8 cellular contexts compared by ENCODE assay signal in genomic region chr17:2755941-2756724, GRCh38. TPM values are rescaled to one million over a fixed set of nuclear protein-coding genes. Genes with fewer than 3 reads are reported as not detected.
DNase-seq lines count a peak whose midpoint lies in the region; ATAC-seq and TF ChIP-seq lines count a peak whose summit lies in the region.

No MANE protein-coding gene starts in this region.

- H3K27ac Mint-ChIP-seq in progenitor cell of endocrine pancreas: no peak overlapping the region

- ATAC-seq in heart left ventricle: peak in 2 of 4 donors; percentile 46 to 48
- no peak for ATAC-seq in HG03135 (IDR thresholded peaks at IDR 0.05; ENCODE audit: unreplicated experiment)

- CTCF ChIA-PET in HEK293 (lab: Yijun Ruan, JAX): interaction anchor here (1.0 to 1.1 kb wide), 2 partner anchors 21 to 257 kb away, joined by 3 to 4 read pairs; no protein-coding TSS in a partner anchor

- H3K27ac ChIP-seq in HEK293 (ENCODE audit: extremely low read depth, low read depth, low read length) (no peak overlapping the region), Peyer's patch (peak overlapping the region in 3 of 4 donors; percentile 49 to 56 (median 49)), heart left ventricle (no peak overlapping the region)

- WGBS in heart left ventricle, 4 donors: 1 to 3% (median 2%) methylated on average over 8 to 42 of the region's 42 CpGs

- peak overlapping the region; percentile 5; the same call in 1 of the 2 replicates for H3K4me3 ChIP-seq in HEK293 (ENCODE audit: low read depth, low read length)
- peak overlapping the region in 3 of 4 donors; percentile 27 to 54 (median 54) for H3K4me3 ChIP-seq in Peyer's patch
- peak overlapping the region; percentile 5 to 54 (median 35) for H3K4me3 ChIP-seq in heart left ventricle

- peaks cover 3% of the 10 kb centered on the region for H3K4me1 ChIP-seq in HEK293 (ENCODE audit: control insufficient read depth, insufficient read depth, low read length)
- peaks cover 0 to 8% (median 4%) of the 10 kb centered on the region in 4 donors for H3K4me1 ChIP-seq in Peyer's patch
- H3K4me1 ChIP-seq in heart left ventricle: peaks cover 0 to 10% (median 0%) of the 10 kb centered on the region in 12 donors

- peaks cover 54% of the 10 kb centered on the region for H3K27me3 Mint-ChIP-seq in progenitor cell of endocrine pancreas

- no peak for TF ChIP-seq POLR2A in Peyer's patch (IDR thresholded peaks at IDR 0.05)
- TF ChIP-seq POLR2A in heart left ventricle (IDR thresholded peaks at IDR 0.05): no peak

- no peaks in the 10 kb centered on the region for H3K4me1 Mint-ChIP-seq in progenitor cell of endocrine pancreas (ENCODE audit: low read depth)

- peaks cover 0 to 9% of the 10 kb centered on the region in 2 donors for H3K27me3 ChIP-seq in Peyer's patch
- H3K27me3 ChIP-seq in heart left ventricle: peaks cover 8 to 53% (median 17%) of the 10 kb centered on the region in 9 donors

- POLR2A ChIA-PET in HEK293 (lab: Yijun Ruan, JAX): interaction anchor here (1.2 kb wide), 1 partner anchor 18 kb away, joined by 6 read pairs; no protein-coding TSS in a partner anchor

- intact Hi-C loops in heart left ventricle (cut with DNase I): no loop called here

- H3K9me3 Mint-ChIP-seq in progenitor cell of endocrine pancreas (ENCODE audit: low read depth): no peaks in the 10 kb centered on the region

- H3K9me3 ChIP-seq in HEK293 (ENCODE audit: control insufficient read depth, insufficient read depth, low read depth, low read length): no peaks in the 10 kb centered on the region
- H3K9me3 ChIP-seq in Peyer's patch: no peaks in the 10 kb centered on the region
- no peaks in the 10 kb centered on the region for H3K9me3 ChIP-seq in heart left ventricle

- peak; percentile 66; the same call in 1 of the 2 replicates for TF ChIP-seq CTCF in HEK293 (tag by site-specific recombination; IDR thresholded peaks at IDR 0.05)
- no peak for TF ChIP-seq CTCF in Peyer's patch (IDR thresholded peaks at IDR 0.05)
- TF ChIP-seq CTCF in heart left ventricle (IDR thresholded peaks at IDR 0.05): no peak
- TF ChIP-seq CTCF in progenitor cell of endocrine pancreas (IDR thresholded peaks at IDR 0.05; ENCODE audit: unreplicated experiment): peak; percentile 6

- peak overlapping the region; percentile 64 for H3K4me3 Mint-ChIP-seq in progenitor cell of endocrine pancreas (ENCODE audit: low read depth)

- H3K36me3 Mint-ChIP-seq in progenitor cell of endocrine pancreas (ENCODE audit: insufficient read depth): no peaks in the 10 kb centered on the region

- no peaks in the 10 kb centered on the region for H3K36me3 ChIP-seq in HEK293 (ENCODE audit: control insufficient read depth in 2 of 2, insufficient read depth in 1 of 2, low read length in 2 of 2)
- no peaks in the 10 kb centered on the region for H3K36me3 ChIP-seq in Peyer's patch
- no peaks in the 10 kb centered on the region for H3K36me3 ChIP-seq in heart left ventricle

- DNase-seq in Peyer's patch: no peak
- peak in 1 of 5 donors; percentile 55 for DNase-seq in heart left ventricle
- DNase-seq in progenitor cell of endocrine pancreas (ENCODE audit: low spot score, unreplicated experiment): peak; percentile 28
- DNase-seq in glomerular visceral epithelial cell (ENCODE audit: extremely low spot score): no peak
- no peak for DNase-seq in pons (ENCODE audit: low spot score)
- DNase-seq in ureter (ENCODE audit: low spot score): no peak

TF ChIP-seq in HEK293, 187 proteins besides CTCF, POLR2A, EP300 and RAD21 (continues in another document):
- TF ChIP-seq ZNF341 (tag by site-specific recombination; IDR thresholded peaks at IDR 0.05; ENCODE audit: low read depth) (peak; percentile 92), BCL11A (tag by site-specific recombination; IDR thresholded peaks at IDR 0.05; ENCODE audit: low read depth) (peak; percentile 75; the same call in 1 of the 2 replicates), ZBTB7A (tag by site-specific recombination; IDR thresholded peaks at IDR 0.05; ENCODE audit: low read depth) (0 out of 2 replicates have a peak, but pooled peaks have one; percentile 41), KLF8 (tag by site-specific recombination; IDR thresholded peaks at IDR 0.05) (peak; percentile 76; the same call in 1 of the 2 replicates), ZFHX2 (tag by site-specific recombination; conservative IDR thresholded peaks at IDR 0.05) (peak; percentile 50; the same call in 1 of the 2 replicates), ZBTB8A (tag by site-specific recombination; IDR thresholded peaks at IDR 0.05) (peak; percentile 93), ZEB2 (tag by site-specific recombination; IDR thresholded peaks at IDR 0.05) (peak; percentile 65; the same call in 1 of the 2 replicates), ZNF501 (tag by site-specific recombination; IDR thresholded peaks at IDR 0.05) (peak; percentile 39; the same call in 1 of the 2 replicates), ZNF16 (tag by site-specific recombination; IDR thresholded peaks at IDR 0.05; ENCODE audit: low read depth) (no peak), GLI2 (tag by site-specific recombination; IDR thresholded peaks at IDR 0.05; ENCODE audit: borderline replicate concordance, low read depth) (no peak), ZBTB17 (tag by site-specific recombination; IDR thresholded peaks at IDR 0.05) (peak; percentile 80), ZNF692 (tag by site-specific recombination; IDR thresholded peaks at IDR 0.05) (no peak), ZNF175 (tag by site-specific recombination; IDR thresholded peaks at IDR 0.05) (no peak), ZNF324 (tag by site-specific recombination; IDR thresholded peaks at IDR 0.05) (no peak), ZNF777 (tag by site-specific recombination; IDR thresholded peaks at IDR 0.05; ENCODE audit: borderline replicate concordance) (peak; percentile 46; the same call in 1 of the 2 replicates), ZBTB26 (tag by site-specific recombination; optimal IDR thresholded peaks at IDR 0.05) (peak; percentile 15), ZNF561 (tag by site-specific recombination; IDR thresholded peaks at IDR 0.05; ENCODE audit: borderline replicate concordance) (0 out of 2 replicates have a peak, but pooled peaks have one; percentile 29), GFI1B (tag by site-specific recombination; IDR thresholded peaks at IDR 0.05) (no peak), PATZ1 (tag by site-specific recombination; IDR thresholded peaks at IDR 0.05) (peak; percentile 98), BCL11B (tag by site-specific recombination; IDR thresholded peaks at IDR 0.05; ENCODE audit: low read depth) (peak; percentile 63; the same call in 1 of the 2 replicates), SP3 (tag by site-specific recombination; IDR thresholded peaks at IDR 0.05) (0 out of 2 replicates have a peak, but pooled peaks have one; percentile 20), YY1 (tag by site-specific recombination; IDR thresholded peaks at IDR 0.05) (no peak)

RNA-seq across cellular contexts. Expression of gene CCDC92B, which starts 6.7 kb away (rescaled TPM):
- total RNA-seq in Peyer's patch (1 to 10 TPM in 2 of 4 donors, not detected in 2; 1.5 to 1.6 TPM), heart left ventricle (under 1 TPM in 6 of 9 donors, not detected in 3; 0.08 to 0.44 (median 0.18) TPM), progenitor cell of endocrine pancreas (0.87 and 1.3 TPM in 2 replicates), ureter (1.0 TPM)
- polyA plus RNA-seq in heart left ventricle: under 1 TPM; 0.03 to 0.27 TPM

RNA-seq across cellular contexts. Expression of gene RAP1GAP2, which starts 40.1 kb away (rescaled TPM):
- total RNA-seq in Peyer's patch (10 to 100 TPM; 30.6 to 60.2 (median 41.9) TPM), heart left ventricle (10 to 100 TPM; 24.7 to 44.1 (median 36.5) TPM), progenitor cell of endocrine pancreas (105 and 116 TPM in 2 replicates), ureter (49.2 TPM)
- 10 to 100 TPM; 13.5 to 18.3 TPM for polyA plus RNA-seq in heart left ventricle

RNA-seq across cellular contexts. Expression of gene CLUH, which starts 44.6 kb away (rescaled TPM):
- total RNA-seq in Peyer's patch (100 to 1,000 TPM; 127 to 323 (median 225) TPM), heart left ventricle (100 to 1,000 TPM; 104 to 298 (median 157) TPM), progenitor cell of endocrine pancreas (40.2 and 46.9 TPM in 2 replicates), ureter (176 TPM)
- 100 to 1,000 TPM in 1 of 2 donors, 10 to 100 TPM in 1; 89.5 to 123 TPM for polyA plus RNA-seq in heart left ventricle

Comparison
In these comparisons a context has a peak if more than half of its experiments do, and no peak if none do; other contexts are left out.
1. H3K27ac ChIP-seq: peak in Peyer's patch (3 of 4); none in HEK293 (single experiment) and heart left ventricle (0 of 12).
2. CTCF ChIP-seq: peak in HEK293 (single experiment) and progenitor cell of endocrine pancreas (single experiment); none in Peyer's patch (0 of 6) and heart left ventricle (0 of 12).
3. Peak in every context shown above with its lines, with median percentiles within 50 percentile points of each other: H3K4me3 ChIP-seq.